Comparison of ENCODE assay signal across 1 cellular context in the genomic region with DNA sequence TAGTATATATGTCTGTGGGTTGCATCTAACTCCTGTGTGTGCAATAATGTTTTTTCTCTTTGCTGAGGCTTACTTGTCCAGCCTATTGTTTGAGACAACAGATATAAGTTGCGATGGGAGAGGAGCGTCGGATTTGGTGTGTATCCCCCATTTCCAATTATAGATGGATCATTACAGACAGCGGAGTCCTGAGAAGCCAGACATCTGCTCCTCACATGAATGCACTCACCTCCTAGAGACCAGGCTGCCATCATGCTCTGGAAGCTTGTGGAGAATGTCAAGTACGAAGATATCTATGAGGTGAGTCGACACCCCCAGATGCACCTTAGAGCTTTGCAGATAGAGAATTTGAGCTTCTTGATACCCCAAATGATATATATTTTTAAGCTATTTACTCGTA.
TF ChIP-seq lines count a peak whose summit lies in the region.

Gene TFAP2B, plus strand, starts transcription at position 199 of the 400 bp plus-strand sequence. Its CDS starts 21 bp downstream, at position 220.

TF ChIP-seq in endothelial cell of umbilical vein, 7 proteins besides CTCF, POLR2A, EP300 and RAD21:
- TF ChIP-seq JUN (IDR thresholded peaks at IDR 0.05; ENCODE audit: borderline replicate concordance, insufficient read depth, insufficient read length, low read depth) = no peak
- TF ChIP-seq MYC (IDR thresholded peaks at IDR 0.05; ENCODE audit: low read depth, low read length) = no peak
- TF ChIP-seq EZH2 (IDR thresholded peaks at IDR 0.05; ENCODE audit: borderline replicate concordance, low read depth, low read length, severe bottlenecking) = no peak
- TF ChIP-seq FOS (IDR thresholded peaks at IDR 0.05; ENCODE audit: borderline replicate concordance, insufficient read depth, low read length) = no peak
TF ChIP-seq in endothelial cell of umbilical vein: peak in this region for 0.
